Comparison of ENCODE assay signal across 10 cellular contexts in genomic region chr10:18216482-18216881, GRCh38.
A peak's percentile ranks its signal among the peaks of the same experiment; 100 is the strongest.
DNase-seq lines count a peak whose midpoint lies in the region; ATAC-seq and TF ChIP-seq lines count a peak whose summit lies in the region.
"Had no signal": no experiment of that assay in that cellular context is flagged by ENCODE, and none has a peak within 500 bp of the region (broad histone marks: within the 10 kb centered on the region; RNA-seq: fewer than 3 reads in every experiment).

No MANE protein-coding gene starts in this region.

- H2BK120ac ChIP-seq in mesenchymal stem cell (ENCODE audit: low read depth, low read length): no peak overlapping the region

- H4K91ac ChIP-seq in mesenchymal stem cell (ENCODE audit: low read length): no peak overlapping the region

- ATAC-seq in HG03439 (IDR thresholded peaks at IDR 0.05; ENCODE audit: unreplicated experiment): no peak
- ATAC-seq in stimulated activated naive CD8-positive, alpha-beta T cell treated with anti-CD3 and anti-CD28 coated beads, Interleukin-15, amount 100 ng/mL, for 72 hours: no peak

- peaks cover 0 to 4% of the 10 kb centered on the region in 2 experiments for H3K27me3 ChIP-seq in mesenchymal stem cell (ENCODE audit: control insufficient read depth in 1 of 2, insufficient read depth in 1 of 2, low read length in 2 of 2)
- H3K27me3 ChIP-seq: thyroid gland had no signal

- DNase-seq in DMS114 treated with DMSO at 0.1 percent for 48 hours (lab: John Stamatoyannopoulos, UW; ENCODE audit: unreplicated experiment) (peak; percentile 34), cardiac fibroblast (ENCODE audit: low read depth in 2 of 2) (peak; percentile 63 to 64), mesenchymal stem cell (peak; percentile 40), NCI-H128 (lab: John Stamatoyannopoulos, UW; ENCODE audit: unreplicated experiment) (no peak), cortex of kidney (lab: John Stamatoyannopoulos, UW) (no peak)
- no peak for DNase-seq in stimulated activated naive CD8-positive, alpha-beta T cell treated with anti-CD3 and anti-CD28 coated beads, Interleukin-15, amount 100 ng/mL, for 72 hours
- DNase-seq: effector memory CD4-positive, alpha-beta T cell had no signal

- H3K4me2 ChIP-seq in mesenchymal stem cell (ENCODE audit: low read length, poor library complexity, severe bottlenecking): no peak overlapping the region

- H4K8ac ChIP-seq in mesenchymal stem cell (ENCODE audit: low read length): no peak overlapping the region

- H2AFZ ChIP-seq in mesenchymal stem cell (ENCODE audit: low read depth, low read length): no peak overlapping the region

- TF ChIP-seq CTCF in LNCAP (IDR thresholded peaks at IDR 0.05) (peak; percentile 74), cardiac fibroblast (IDR thresholded peaks at IDR 0.05; ENCODE audit: low read depth, low read length) (peak; percentile 55)

- H3K36me3 ChIP-seq in mesenchymal stem cell (ENCODE audit: control insufficient read depth in 1 of 2, insufficient read depth in 2 of 2, low read depth in 1 of 2, low read length in 2 of 2): no peaks in the 10 kb centered on the region
- H3K36me3 ChIP-seq: thyroid gland had no signal

- H3K79me1 ChIP-seq in mesenchymal stem cell (replicated peaks; ENCODE audit: low read length, poor library complexity, severe bottlenecking): no peaks in the 10 kb centered on the region

- no peak overlapping the region for H3K14ac ChIP-seq in mesenchymal stem cell (ENCODE audit: low read length in 2 of 2)

- H3K9me3 ChIP-seq in mesenchymal stem cell (ENCODE audit: control insufficient read depth, low read length): no peaks in the 10 kb centered on the region
- H3K9me3 ChIP-seq: thyroid gland had no signal

- no peak overlapping the region for H3K4me3 Mint-ChIP-seq in stimulated activated naive CD8-positive, alpha-beta T cell treated with anti-CD3 and anti-CD28 coated beads, Interleukin-15, amount 100 ng/mL, for 72 hours

- no peak overlapping the region for H2AK5ac ChIP-seq in mesenchymal stem cell (ENCODE audit: low read length, severe bottlenecking)

- no peak overlapping the region for H3K23ac ChIP-seq in mesenchymal stem cell (ENCODE audit: low read length in 2 of 2)

- H3K27ac ChIP-seq in mesenchymal stem cell (ENCODE audit: low read length, poor library complexity, severe bottlenecking): no peak overlapping the region
- H3K27ac ChIP-seq: thyroid gland had no signal

- no peak overlapping the region for H3K18ac ChIP-seq in mesenchymal stem cell (ENCODE audit: low read depth in 1 of 2, low read length in 2 of 2)

- no peaks in the 10 kb centered on the region for H3K27me3 Mint-ChIP-seq in stimulated activated naive CD8-positive, alpha-beta T cell treated with anti-CD3 and anti-CD28 coated beads, Interleukin-15, amount 100 ng/mL, for 72 hours

- H3K9me3 Mint-ChIP-seq in stimulated activated naive CD8-positive, alpha-beta T cell treated with anti-CD3 and anti-CD28 coated beads, Interleukin-15, amount 100 ng/mL, for 72 hours: no peaks in the 10 kb centered on the region

- no peak overlapping the region for H3K4ac ChIP-seq in mesenchymal stem cell (ENCODE audit: low read depth in 1 of 2, low read length in 2 of 2)

- no CpG with 5 or more reads among the region's 2 CpGs for WGBS in mesenchymal stem cell

- no peaks in the 10 kb centered on the region for H3K4me1 Mint-ChIP-seq in stimulated activated naive CD8-positive, alpha-beta T cell treated with anti-CD3 and anti-CD28 coated beads, Interleukin-15, amount 100 ng/mL, for 72 hours

- H3K9ac ChIP-seq in mesenchymal stem cell (ENCODE audit: low read length): no peak overlapping the region

- H2BK15ac ChIP-seq in mesenchymal stem cell (ENCODE audit: low read depth, poor library complexity, severe bottlenecking): no peak overlapping the region

- no peaks in the 10 kb centered on the region for H3K4me1 ChIP-seq in mesenchymal stem cell (ENCODE audit: control insufficient read depth, insufficient read depth, low read depth, low read length)
- H3K4me1 ChIP-seq: thyroid gland had no signal

- H2BK12ac ChIP-seq in mesenchymal stem cell (ENCODE audit: low read length in 2 of 2): no peak overlapping the region

- H2BK5ac ChIP-seq in mesenchymal stem cell (ENCODE audit: low read depth, low read length, poor library complexity, severe bottlenecking): no peak overlapping the region

- H3K4me3 ChIP-seq in cardiac fibroblast (replicated peaks in 1 of 2; ENCODE audit: low read depth in 2 of 2, low read length in 2 of 2) (no peak overlapping the region), mesenchymal stem cell (ENCODE audit: insufficient read depth in 1 of 2, low read depth in 1 of 2, low read length in 2 of 2) (no peak overlapping the region)
- H3K4me3 ChIP-seq: thyroid gland had no signal

- H3K27ac Mint-ChIP-seq in stimulated activated naive CD8-positive, alpha-beta T cell treated with anti-CD3 and anti-CD28 coated beads, Interleukin-15, amount 100 ng/mL, for 72 hours: no peak overlapping the region

Comparison
In these comparisons a context has a peak if more than half of its experiments do, and no peak if none do; other contexts are left out.
1. DNase-seq: peak in DMS114 treated with DMSO at 0.1 percent for 48 hours (single experiment), cardiac fibroblast (2 of 2) and mesenchymal stem cell (single experiment); none in NCI-H128 (single experiment), cortex of kidney (single experiment) and stimulated activated naive CD8-positive, alpha-beta T cell treated with anti-CD3 and anti-CD28 coated beads, Interleukin-15, amount 100 ng/mL, for 72 hours (0 of 2).